ENCODE assay signal across 32 cellular contexts in the genomic region with DNA sequence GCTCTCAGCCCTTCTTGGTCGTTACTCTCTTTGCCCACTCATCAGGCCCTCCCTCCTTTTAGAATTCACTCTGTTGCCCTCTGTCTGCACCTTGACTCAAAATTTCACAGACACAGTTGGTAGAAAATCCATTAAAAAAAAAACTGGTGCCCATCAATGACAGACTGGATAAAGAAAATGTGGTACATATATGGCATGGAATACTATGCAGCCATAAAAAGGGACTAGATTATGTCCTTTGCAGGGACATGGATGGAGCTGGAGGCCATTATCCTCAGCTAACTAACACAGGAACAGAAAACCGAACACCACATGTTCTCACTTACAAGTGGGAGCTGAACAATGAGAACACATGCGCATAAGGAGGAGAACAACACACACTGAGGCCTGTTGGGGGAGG.
"Had no signal": no experiment of that assay in that cellular context is flagged by ENCODE, and none has a peak within 500 bp of the region (broad histone marks: within the 10 kb centered on the region; RNA-seq: fewer than 3 reads in every experiment).

No MANE protein-coding gene starts in this region.

- DNase-seq: activated B cell treated with CpG ODN at 0.5 μM for 24 hours; activated CD4-positive, alpha-beta memory T cell treated with anti-CD3 and anti-CD28 coated beads for 36 hours; activated CD4-positive, alpha-beta T cell treated with anti-CD3 and anti-CD28 coated beads for 4 hours; activated CD4-positive, alpha-beta T cell treated with anti-CD3 and anti-CD28 coated beads, Interleukin-2, amount 10 ng/mL, durations not matched to agents 24 days and 14 days; activated CD4-positive, alpha-beta T cell treated with anti-CD3 and anti-CD28 coated beads, Interleukin-2, amount 50 U/mL, for 1 hour; activated CD4-positive, alpha-beta T cell treated with anti-CD3 and anti-CD28 coated beads, Interleukin-2, amount 50 U/mL, for 4 hours; activated CD4-positive, CD25-positive, alpha-beta regulatory T cell treated with anti-CD3 and anti-CD28 coated beads, Interleukin-2, amount 50 U/mL, for 72 hours; activated CD8-positive, alpha-beta memory T cell treated with anti-CD3 and anti-CD28 coated beads, Interleukin-2, amount 50 U/mL, for 4 hours; activated CD8-positive, alpha-beta T cell treated with anti-CD3 and anti-CD28 coated beads for 36 hours; activated effector memory CD4-positive, alpha-beta T cell treated with anti-CD3 and anti-CD28 coated beads, Interleukin-2, amount 50 U/mL, for 16 hours; activated gamma-delta T cell treated with Interleukin-2 at 50 U/mL for 16 hours; activated naive CD4-positive, alpha-beta T cell; activated naive CD4-positive, alpha-beta T cell treated with anti-CD3 and anti-CD28 coated beads for 36 hours; activated naive CD4-positive, alpha-beta T cell treated with anti-CD3 and anti-CD28 coated beads, Interleukin-2, amount 50 U/mL, for 16 hours; activated naive CD8-positive, alpha-beta T cell treated with anti-CD3 and anti-CD28 coated beads for 36 hours; activated T-cell treated with anti-CD3 and anti-CD28 coated beads for 4 hours; activated T-cell treated with anti-CD3 and anti-CD28 coated beads, Interleukin-2, amount 50 U/mL, for 1 hour; activated T-cell treated with anti-CD3 and anti-CD28 coated beads, Interleukin-2, amount 50 U/mL, for 4 hours; activated T-cell treated with anti-CD3 and anti-CD28 coated beads, Interleukin-2, amount 50 U/mL, for 72 hours; adrenal gland; amniotic stem cell; aorta; body of pancreas; brain microvascular endothelial cell; central memory CD4-positive, alpha-beta T cell; T-helper 1 cell; T-helper 2 cell; T-helper 9 cell had no signal

- H3K36me3 ChIP-seq: adrenal gland, brain microvascular endothelial cell, breast epithelium had no signal

- ATAC-seq: activated CD8-positive, alpha-beta T cell treated with anti-CD3 and anti-CD28 coated beads for 36 hours; activated naive CD4-positive, alpha-beta T cell treated with anti-CD3 and anti-CD28 coated beads, Interleukin-2, amount 50 U/mL, for 72 hours; activated T-cell treated with anti-CD3 and anti-CD28 coated beads, Interleukin-2, amount 50 U/mL, for 4 hours; activated T-cell treated with anti-CD3 and anti-CD28 coated beads, Interleukin-2, amount 50 U/mL, for 72 hours; activated T-helper 17 cell treated with anti-CD3 and anti-CD28 coated beads, Interleukin-2, amount 50 U/mL, for 72 hours; body of pancreas had no signal

- H3K9me3 ChIP-seq: adrenal gland, body of pancreas had no signal

- H3K4me3 ChIP-seq: adrenal gland, body of pancreas, breast epithelium had no signal

- H3K27me3 ChIP-seq: adrenal gland, body of pancreas, breast epithelium had no signal

- H3K27ac ChIP-seq: adrenal gland, body of pancreas, brain microvascular endothelial cell, breast epithelium, VCaP had no signal

- H3K4me1 ChIP-seq: adrenal gland, breast epithelium had no signal
